8 cellular contexts compared by ENCODE assay signal in the genomic region with DNA sequence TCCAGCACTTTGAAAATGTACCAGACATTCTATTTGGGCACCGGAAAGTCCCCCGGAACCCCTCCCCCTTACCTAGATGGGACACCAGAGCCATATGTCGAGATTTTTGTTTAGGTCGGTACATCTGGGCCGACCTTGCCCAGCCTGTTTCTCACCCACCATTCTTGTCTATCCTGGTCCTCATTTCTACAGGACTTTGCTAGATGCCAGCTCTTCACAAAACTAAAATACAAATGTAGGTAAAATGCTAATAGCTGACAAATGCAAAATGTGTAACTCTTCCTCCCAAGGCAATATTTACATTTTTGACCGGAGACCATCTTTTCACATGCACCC. TPM values are rescaled to one million over a fixed set of nuclear protein-coding genes. Genes with fewer than 3 reads are reported as not detected.
DNase-seq lines count a peak whose midpoint lies in the region; ATAC-seq and TF ChIP-seq lines count a peak whose summit lies in the region.
"Not testable (repeated sequence)": the region's sequence is repeated elsewhere in the genome, so short reads cannot be mapped to it uniquely, and the experiment has no call there.

No MANE protein-coding gene starts in this region.

- not testable (repeated sequence) for H3K36me3 ChIP-seq in HCT116 (ENCODE audit: control insufficient read depth in 1 of 2, insufficient read depth in 2 of 2, low read length in 2 of 2); KMS-11 (ENCODE audit: insufficient read depth); neutrophil; transverse colon

- H3K36me3 Mint-ChIP-seq in activated CD8-positive, alpha-beta T cell treated with anti-CD3 and anti-CD28 coated beads for 36 hours (ENCODE audit: low read depth) = not testable (repeated sequence)

- POLR2A ChIA-PET in HCT116 (lab: Charles Lee); activated CD8-positive, alpha-beta T cell treated with anti-CD3 and anti-CD28 coated beads for 36 hours (lab: Charles Lee): not testable (repeated sequence)

- TF ChIP-seq POLR2A in HCT116 (IDR thresholded peaks at IDR 0.05; ENCODE audit: borderline replicate concordance, extremely low read depth, insufficient read depth, insufficient read length); transverse colon (IDR thresholded peaks at IDR 0.05): not testable (repeated sequence)

- in situ Hi-C loops in transverse colon (cut with MboI; ENCODE audit: low pct_ligation_motif_present in 1 of 4, low pct_unique_long_range_greater_than_20kb in 1 of 4, low sequenced_read_pairs in 3 of 4) = not testable (repeated sequence)

- DNase-seq in HCT116 (ENCODE audit: low read depth, low spot score); activated CD8-positive, alpha-beta T cell treated with anti-CD3 and anti-CD28 coated beads for 36 hours; coronary artery (ENCODE audit: low spot score); transverse colon: not testable (repeated sequence)

- peak overlapping the region; percentile 87 for H3K4me3 Mint-ChIP-seq in activated CD8-positive, alpha-beta T cell treated with anti-CD3 and anti-CD28 coated beads for 36 hours

- not testable (repeated sequence) for H3K27me3 ChIP-seq in HCT116 (ENCODE audit: insufficient read depth, low read length); KMS-11 (ENCODE audit: insufficient read depth, low read depth); neutrophil; transverse colon

- not testable (repeated sequence) for TF ChIP-seq CTCF in HCT116 (IDR thresholded peaks at IDR 0.05 in 2 of 3, conservative IDR thresholded peaks at IDR 0.05 in 1 of 3; ENCODE audit: borderline replicate concordance in 1 of 3, insufficient read depth in 1 of 3, low read depth in 2 of 3, low read length in 2 of 3); neutrophil (IDR thresholded peaks at IDR 0.05)
- TF ChIP-seq CTCF in KMS-11 (conservative IDR thresholded peaks at IDR 0.05; ENCODE audit: low read depth, low read length) = peak; percentile 50
- peak; percentile 30 for TF ChIP-seq CTCF in activated CD8-positive, alpha-beta T cell treated with anti-CD3 and anti-CD28 coated beads for 36 hours (IDR thresholded peaks at IDR 0.05)
- TF ChIP-seq CTCF in coronary artery (IDR thresholded peaks at IDR 0.05) = peak; percentile 2
- TF ChIP-seq CTCF in transverse colon (IDR thresholded peaks at IDR 0.05) = peak in 2 of 5 experiments; percentile 1 to 16

- H3K9me2 ChIP-seq in HCT116 (ENCODE audit: insufficient read depth) = not testable (repeated sequence)

- H3K27ac ChIP-seq in HCT116 (ENCODE audit: low read depth, low read length) = peak overlapping the region; percentile 96
- not testable (repeated sequence) for H3K27ac ChIP-seq in KMS-11
- H3K27ac ChIP-seq in coronary artery = peak overlapping the region; percentile 61 to 90
- H3K27ac ChIP-seq in neutrophil = peak overlapping the region; percentile 71
- H3K27ac ChIP-seq in transverse colon = peak overlapping the region; percentile 85 to 96 (median 89)

- H3K4me2 ChIP-seq in HCT116 (ENCODE audit: low read length) = peak overlapping the region; percentile 96
- H3K4me2 ChIP-seq in KMS-11 = peak overlapping the region; percentile 66

- H3K9me3 Mint-ChIP-seq in activated CD8-positive, alpha-beta T cell treated with anti-CD3 and anti-CD28 coated beads for 36 hours = not testable (repeated sequence)

- peaks cover 22% of the 10 kb centered on the region for H3K4me1 Mint-ChIP-seq in activated CD8-positive, alpha-beta T cell treated with anti-CD3 and anti-CD28 coated beads for 36 hours (ENCODE audit: low read depth)

- not testable (repeated sequence) for H3K9me3 ChIP-seq in HCT116 (ENCODE audit: control insufficient read depth in 1 of 2, insufficient read depth in 1 of 2, low read depth in 1 of 2, low read length in 2 of 2); iPS-18c (ENCODE audit: control insufficient read depth, insufficient read depth, low read length); neutrophil; transverse colon

- not testable (repeated sequence) for H3K79me2 ChIP-seq in HCT116 (ENCODE audit: insufficient read depth, low read length); KMS-11 (ENCODE audit: insufficient read depth, low read depth)

- H3K27ac Mint-ChIP-seq in activated CD8-positive, alpha-beta T cell treated with anti-CD3 and anti-CD28 coated beads for 36 hours = peak overlapping the region; percentile 91

- RAD21 ChIA-PET in HCT116 (lab: Charles Lee; ENCODE audit: low non-redundant PET in 1 of 2, low total read pairs in 2 of 2, uncharacterized antibody in 2 of 2, unreplicated experiment in 2 of 2) = not testable (repeated sequence)

- not testable (repeated sequence) for H3K27me3 Mint-ChIP-seq in activated CD8-positive, alpha-beta T cell treated with anti-CD3 and anti-CD28 coated beads for 36 hours

- not testable (repeated sequence) for H2AFZ ChIP-seq in HCT116 (ENCODE audit: low read depth, low read length, poor library complexity, severe bottlenecking)
- H2AFZ ChIP-seq in KMS-11 (ENCODE audit: low read depth) = peak overlapping the region; percentile 69

- CTCF ChIA-PET in HCT116 (lab: Charles Lee) = interaction anchor here (1.0 to 2.7 kb wide), 4 partner anchors 42 to 365 kb away, joined by 3 to 14 read pairs (median 3); no protein-coding TSS in a partner anchor
- CTCF ChIA-PET in activated CD8-positive, alpha-beta T cell treated with anti-CD3 and anti-CD28 coated beads for 36 hours (lab: Charles Lee) = interaction anchor here (0.9 to 2.6 kb wide), 6 partner anchors 24 to 619 kb away, joined by 3 to 13 read pairs (median 3); no protein-coding TSS in a partner anchor

- WGBS in transverse colon (ENCODE audit: low coverage in 1 of 2), 2 donors = 3 to 10% methylated on average over 5 to 6 of the region's 6 CpGs

- not testable (repeated sequence) for BruUV-seq in HCT116 (replicated peaks; lab: Mats Ljungman, UMichigan)

- not testable (repeated sequence) for TF ChIP-seq EP300 in transverse colon (IDR thresholded peaks at IDR 0.05; ENCODE audit: low read depth)

- not testable (repeated sequence) for H4K20me1 ChIP-seq in HCT116 (ENCODE audit: insufficient read depth); KMS-11 (ENCODE audit: insufficient read depth)

- H3K4me1 ChIP-seq in HCT116 (ENCODE audit: control insufficient read depth in 1 of 2, insufficient read depth in 2 of 2, low read length in 2 of 2); KMS-11 (ENCODE audit: low read depth, poor library complexity, severe bottlenecking); neutrophil (ENCODE audit: control insufficient read depth in 1 of 2, insufficient read depth in 1 of 2, low read depth in 1 of 2, low read length in 1 of 2): not testable (repeated sequence)
- H3K4me1 ChIP-seq in transverse colon = peaks cover 7 to 18% (median 15%) of the 10 kb centered on the region in 4 donors

- H3K9ac ChIP-seq in HCT116 (ENCODE audit: low read length) (peak overlapping the region; percentile 86), KMS-11 (peak overlapping the region; percentile 62; the same call in 1 of the 2 replicates)

- H3K4me3 ChIP-seq in GM08714 (ENCODE audit: low read length) (peak overlapping the region; percentile 70; the same call in 1 of the 2 replicates), HCT116 (replicated peaks in 1 of 2; ENCODE audit: low read depth in 1 of 2, low read length in 2 of 2) (peak overlapping the region; percentile 85 to 87), coronary artery (peak overlapping the region; percentile 78), iPS-18c (ENCODE audit: insufficient read depth, low read depth, low read length) (peak overlapping the region; percentile 96; the same call in 1 of the 2 replicates), neutrophil (ENCODE audit: low read depth in 1 of 2, low read length in 1 of 2) (peak overlapping the region; percentile 66), transverse colon (peak overlapping the region; percentile 51 to 85 (median 65))
- not testable (repeated sequence) for H3K4me3 ChIP-seq in KMS-11 (IDR thresholded peaks at IDR 0.05; ENCODE audit: insufficient read depth, low read depth, low read length)

- not testable (repeated sequence) for ATAC-seq in HCT116
- ATAC-seq in activated CD8-positive, alpha-beta T cell treated with anti-CD3 and anti-CD28 coated beads for 36 hours = peak; percentile 3

- not testable (repeated sequence) for TF ChIP-seq RAD21 in HCT116 (IDR thresholded peaks at IDR 0.05; ENCODE audit: low read depth)

- intact Hi-C loops in HCT116 (cut with micrococcal nuclease) = loop anchor here (1.0 to 10.0 kb wide), 3 partner anchors 61 to 321 kb away; no protein-coding TSS in a partner anchor
- intact Hi-C loops in activated CD8-positive, alpha-beta T cell treated with anti-CD3 and anti-CD28 coated beads for 36 hours (cut with micrococcal nuclease); transverse colon (cut with DNase I; ENCODE audit: low total_unique reads): not testable (repeated sequence)

RNA-seq across cellular contexts. Expression of a gene that starts 0.7 kb away (rescaled TPM):
- 21.8 TPM for total RNA-seq in HCT116 (2021; ENCODE audit: unreplicated experiment)
- 24.3 and 26.2 TPM in 2 replicates for polyA plus RNA-seq in HCT116 (2012)
- total RNA-seq in activated CD8-positive, alpha-beta T cell treated with anti-CD3 and anti-CD28 coated beads for 36 hours = 10 to 100 TPM; 19.9 to 21.7 TPM
- 10 to 100 TPM; 29.9 to 54.9 (median 42.6) TPM for total RNA-seq in transverse colon

RNA-seq across cellular contexts. Expression of a gene that starts 34.5 kb away (rescaled TPM):
- total RNA-seq in HCT116 (2021; ENCODE audit: unreplicated experiment) (18.6 TPM), transverse colon (10 to 100 TPM; 18.1 to 38.9 (median 27.6) TPM)
- polyA plus RNA-seq in HCT116 (2012) = 16.5 and 23.1 TPM in 2 replicates
- 10 to 100 TPM; 20.8 to 24.3 TPM for total RNA-seq in activated CD8-positive, alpha-beta T cell treated with anti-CD3 and anti-CD28 coated beads for 36 hours
